Comparison of ENCODE assay signal across 8 cellular contexts in genomic region chr21:25639167-25639921, GRCh38. TPM values are rescaled to one million over a fixed set of nuclear protein-coding genes. Genes with fewer than 3 reads are reported as not detected.
DNase-seq lines count a peak whose midpoint lies in the region; ATAC-seq and TF ChIP-seq lines count a peak whose summit lies in the region.

Gene JAM2 (plus strand): TSS chr21:25639258. CDS start chr21:25639822, 564 bp downstream.

- H3K9me3 Mint-ChIP-seq in activated naive CD4-positive, alpha-beta T cell treated with anti-CD3 and anti-CD28 coated beads for 36 hours = no peaks in the 10 kb centered on the region
- H3K9me3 Mint-ChIP-seq in osteocyte (ENCODE audit: unreplicated experiment) = no peaks in the 10 kb centered on the region

- CTCF ChIA-PET in activated naive CD4-positive, alpha-beta T cell treated with anti-CD3 and anti-CD28 coated beads for 36 hours (lab: Charles Lee) = interaction anchor here (0.8 to 2.5 kb wide), 6 partner anchors 8 to 151 kb away, joined by 3 to 22 read pairs (median 6); no protein-coding TSS in a partner anchor

- DNase-seq in NCI-H748 (lab: John Stamatoyannopoulos, UW; ENCODE audit: unreplicated experiment) = peak; percentile 41
- DNase-seq in NCI-H748 treated with DMSO at 0.1 percent for 48 hours (lab: John Stamatoyannopoulos, UW) = no peak
- DNase-seq in NT2/D1 (ENCODE audit: low read depth, low spot score) = peak; percentile 65
- peak; percentile 57 for DNase-seq in activated naive CD4-positive, alpha-beta T cell treated with anti-CD3 and anti-CD28 coated beads for 36 hours
- peak in 39 of 42 donors; percentile 26 to 78 (median 54) for DNase-seq in head of caudate nucleus
- no peak for DNase-seq in osteocyte (ENCODE audit: extremely low spot score, unreplicated experiment)
- no peak for DNase-seq in NCI-H1436 (lab: John Stamatoyannopoulos, UW)

- H3K9ac ChIP-seq in NT2/D1 (ENCODE audit: insufficient read length, low read depth) = peak within 1 kb of the TSS; percentile 72

- H3K4me1 ChIP-seq in NT2/D1 (ENCODE audit: insufficient read depth, insufficient read length) = no peaks in the 10 kb centered on the region

- peaks cover 32% of the 10 kb centered on the region for H3K27me3 Mint-ChIP-seq in activated naive CD4-positive, alpha-beta T cell treated with anti-CD3 and anti-CD28 coated beads for 36 hours (ENCODE audit: low read depth)
- H3K27me3 Mint-ChIP-seq in osteocyte (ENCODE audit: unreplicated experiment) = peaks cover 48% of the 10 kb centered on the region

- H3K9me3 ChIP-seq in NT2/D1 (ENCODE audit: insufficient read depth, low read length) = no peaks in the 10 kb centered on the region

- intact Hi-C loops in activated naive CD4-positive, alpha-beta T cell treated with anti-CD3 and anti-CD28 coated beads for 36 hours (cut with micrococcal nuclease) = loop anchor here (1.0 to 5.0 kb wide), 5 partner anchors 31 to 243 kb away; partner anchors contain the start of genes ATP5PF and GABPA
- intact Hi-C loops in head of caudate nucleus (cut with DNase I) = no loop called here

- peaks cover 21% of the 10 kb centered on the region for H3K4me1 Mint-ChIP-seq in activated naive CD4-positive, alpha-beta T cell treated with anti-CD3 and anti-CD28 coated beads for 36 hours (ENCODE audit: low read depth)
- peaks cover 20% of the 10 kb centered on the region for H3K4me1 Mint-ChIP-seq in osteocyte (ENCODE audit: unreplicated experiment)

- H3K27ac Mint-ChIP-seq in activated naive CD4-positive, alpha-beta T cell treated with anti-CD3 and anti-CD28 coated beads for 36 hours = no peak within 1 kb of the TSS
- H3K27ac Mint-ChIP-seq in osteocyte (ENCODE audit: unreplicated experiment) = peak within 1 kb of the TSS; percentile 0

- peaks cover 38% of the 10 kb centered on the region for H3K27me3 ChIP-seq in NT2/D1 (ENCODE audit: insufficient read depth, insufficient read length)

- ATAC-seq in HG02885 (IDR thresholded peaks at IDR 0.05; ENCODE audit: poor library complexity, unreplicated experiment) = peak; percentile 75

- H3K36me3 ChIP-seq in NT2/D1 (ENCODE audit: insufficient read depth, insufficient read length, low read length) = no peaks in the 10 kb centered on the region

- H3K4me3 ChIP-seq in NT2/D1 (ENCODE audit: insufficient read length, low read depth) = peak within 1 kb of the TSS; percentile 37

- peak; percentile 52 for TF ChIP-seq CTCF in osteocyte (IDR thresholded peaks at IDR 0.05)

- H3K4me3 Mint-ChIP-seq in activated naive CD4-positive, alpha-beta T cell treated with anti-CD3 and anti-CD28 coated beads for 36 hours = peak within 1 kb of the TSS; percentile 67
- H3K4me3 Mint-ChIP-seq in osteocyte (ENCODE audit: unreplicated experiment) = peak within 1 kb of the TSS; percentile 76

- no peaks in the 10 kb centered on the region for H3K36me3 Mint-ChIP-seq in activated naive CD4-positive, alpha-beta T cell treated with anti-CD3 and anti-CD28 coated beads for 36 hours (ENCODE audit: low read depth)
- H3K36me3 Mint-ChIP-seq in osteocyte (ENCODE audit: unreplicated experiment) = no peaks in the 10 kb centered on the region

RNA-seq across cellular contexts. Expression of gene JAM2, which starts in this region (rescaled TPM):
- total RNA-seq in activated naive CD4-positive, alpha-beta T cell treated with anti-CD3 and anti-CD28 coated beads for 36 hours = under 1 TPM; 0.07 to 0.27 TPM
- total RNA-seq in osteocyte = 5.9 and 6.1 TPM in 2 replicates

Comparison
In these comparisons a context has a peak if more than half of its experiments do, and no peak if none do; other contexts are left out.
1. DNase-seq: peak in NCI-H748 (single experiment), NT2/D1 (single experiment) and head of caudate nucleus (39 of 42); none in NCI-H748 treated with DMSO at 0.1 percent for 48 hours (single experiment), osteocyte (single experiment) and NCI-H1436 (single experiment).
2. Peak in DNase-seq in activated naive CD4-positive, alpha-beta T cell treated with anti-CD3 and anti-CD28 coated beads for 36 hours; RNA of the gene not detected or under 1 TPM.